ENCODE assay signal across 9 cellular contexts in the genomic region with DNA sequence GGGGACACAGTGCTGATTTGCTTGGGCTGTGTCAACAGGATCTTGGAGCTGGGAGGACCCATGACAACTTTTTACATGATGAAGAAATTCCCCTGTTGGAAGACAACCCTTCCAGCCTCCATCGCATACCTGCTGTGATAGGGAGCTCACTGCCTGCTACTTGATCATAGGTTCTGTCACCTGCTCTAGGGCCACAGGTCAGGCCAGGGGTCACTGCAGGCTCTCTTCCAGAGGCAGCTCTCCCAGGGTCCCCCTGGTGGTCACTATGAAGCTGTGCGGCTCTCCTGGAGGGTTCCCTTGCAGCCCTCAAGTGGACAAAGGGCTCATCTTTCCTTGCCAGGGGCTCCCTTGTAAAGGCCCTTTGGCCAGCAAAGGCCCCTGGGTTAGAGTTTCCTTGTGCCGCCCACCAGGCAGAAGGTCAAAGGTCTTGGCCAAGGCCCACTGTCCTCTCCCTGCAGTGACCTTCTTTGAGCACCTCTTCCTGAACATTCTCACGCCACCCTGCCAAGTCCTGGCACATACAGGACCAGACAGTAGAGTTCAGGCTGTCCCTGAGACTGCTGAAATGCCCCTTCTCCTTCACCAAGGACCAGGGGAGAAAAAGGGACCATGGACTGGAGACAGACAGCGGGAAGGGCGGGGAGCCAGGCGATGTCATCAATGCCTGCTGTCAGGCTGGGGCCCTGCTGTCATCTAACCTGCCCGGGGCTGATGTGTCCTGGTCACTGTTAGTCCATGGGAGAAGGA.
DNase-seq lines count a peak whose midpoint lies in the region; ATAC-seq and TF ChIP-seq lines count a peak whose summit lies in the region.
"Had no signal": no experiment of that assay in that cellular context is flagged by ENCODE, and none has a peak within 500 bp of the region (broad histone marks: within the 10 kb centered on the region; RNA-seq: fewer than 3 reads in every experiment).

No MANE protein-coding gene starts in this region.

- no peaks in the 10 kb centered on the region for H3K4me1 Mint-ChIP-seq in activated CD4-positive, alpha-beta T cell treated with anti-CD3 and anti-CD28 coated beads, Interleukin-2, amount 10 ng/mL, durations not matched to agents 24 days and 14 days
- H3K4me1 Mint-ChIP-seq: activated naive CD4-positive, alpha-beta T cell treated with anti-CD3 and anti-CD28 coated beads, Interleukin-2, amount 50 U/mL, for 24 hours had no signal

- intact Hi-C loops in activated CD4-positive, alpha-beta T cell treated with anti-CD3 and anti-CD28 coated beads, Interleukin-2, amount 10 ng/mL, durations not matched to agents 24 days and 14 days (cut with micrococcal nuclease) = no loop called here

- H3K4me2 ChIP-seq in parathyroid adenoma (ENCODE audit: low read length) = no peak overlapping the region

- H3K36me3 ChIP-seq in parathyroid adenoma (ENCODE audit: control insufficient read depth, insufficient read depth, low read length) = no peaks in the 10 kb centered on the region

- peak; percentile 90 for TF ChIP-seq CTCF in fibroblast of villous mesenchyme (IDR thresholded peaks at IDR 0.05; ENCODE audit: insufficient read depth, low read depth, low read length)
- TF ChIP-seq CTCF in parathyroid adenoma (IDR thresholded peaks at IDR 0.05) = peak; percentile 74

- no peaks in the 10 kb centered on the region for H3K79me2 ChIP-seq in parathyroid adenoma

- H3K36me3 Mint-ChIP-seq in activated CD4-positive, alpha-beta T cell treated with anti-CD3 and anti-CD28 coated beads, Interleukin-2, amount 10 ng/mL, durations not matched to agents 24 days and 14 days (ENCODE audit: low read depth) = no peaks in the 10 kb centered on the region
- H3K36me3 Mint-ChIP-seq: activated naive CD4-positive, alpha-beta T cell treated with anti-CD3 and anti-CD28 coated beads, Interleukin-2, amount 50 U/mL, for 24 hours had no signal

- ATAC-seq in HG02981 (IDR thresholded peaks at IDR 0.05; ENCODE audit: unreplicated experiment) = peak; percentile 63

- DNase-seq in activated CD4-positive, alpha-beta T cell treated with anti-CD3 and anti-CD28 coated beads, Interleukin-2, amount 10 ng/mL, durations not matched to agents 24 days and 14 days = peak; percentile 68
- no peak for DNase-seq in activated CD4-positive, alpha-beta T cell treated with anti-CD3 and anti-CD28 coated beads for 1 hour
- DNase-seq in SKM-1 (lab: John Stamatoyannopoulos, UW; ENCODE audit: unreplicated experiment) (peak; percentile 50), fibroblast of villous mesenchyme (ENCODE audit: low read depth) (peak; percentile 39), NCI-H524 treated with DMSO at 0.1 percent for 48 hours (lab: John Stamatoyannopoulos, UW) (no peak), NCI-H2107 (lab: John Stamatoyannopoulos, UW) (no peak)

- H3K4me3 ChIP-seq in fibroblast of villous mesenchyme (ENCODE audit: low read depth, low read length) (no peak overlapping the region), parathyroid adenoma (ENCODE audit: low read depth, low read length) (no peak overlapping the region)

- no peaks in the 10 kb centered on the region for H3K27me3 ChIP-seq in parathyroid adenoma (ENCODE audit: control insufficient read depth, insufficient read depth, low read length)

- H3K27ac Mint-ChIP-seq in activated CD4-positive, alpha-beta T cell treated with anti-CD3 and anti-CD28 coated beads, Interleukin-2, amount 10 ng/mL, durations not matched to agents 24 days and 14 days = no peak overlapping the region
- H3K27ac Mint-ChIP-seq: activated naive CD4-positive, alpha-beta T cell treated with anti-CD3 and anti-CD28 coated beads, Interleukin-2, amount 50 U/mL, for 24 hours had no signal

- no peaks in the 10 kb centered on the region for H3K9me3 ChIP-seq in parathyroid adenoma (ENCODE audit: control insufficient read depth, low read length)

- no peak overlapping the region for H3K4me3 Mint-ChIP-seq in activated CD4-positive, alpha-beta T cell treated with anti-CD3 and anti-CD28 coated beads, Interleukin-2, amount 10 ng/mL, durations not matched to agents 24 days and 14 days
- H3K4me3 Mint-ChIP-seq: activated naive CD4-positive, alpha-beta T cell treated with anti-CD3 and anti-CD28 coated beads, Interleukin-2, amount 50 U/mL, for 24 hours had no signal

- H2AFZ ChIP-seq in parathyroid adenoma = no peak overlapping the region

- no peaks in the 10 kb centered on the region for H3K9me3 Mint-ChIP-seq in activated CD4-positive, alpha-beta T cell treated with anti-CD3 and anti-CD28 coated beads, Interleukin-2, amount 10 ng/mL, durations not matched to agents 24 days and 14 days
- H3K9me3 Mint-ChIP-seq: activated naive CD4-positive, alpha-beta T cell treated with anti-CD3 and anti-CD28 coated beads, Interleukin-2, amount 50 U/mL, for 24 hours had no signal

- H3K27me3 Mint-ChIP-seq in activated CD4-positive, alpha-beta T cell treated with anti-CD3 and anti-CD28 coated beads, Interleukin-2, amount 10 ng/mL, durations not matched to agents 24 days and 14 days = no peaks in the 10 kb centered on the region
- H3K27me3 Mint-ChIP-seq: activated naive CD4-positive, alpha-beta T cell treated with anti-CD3 and anti-CD28 coated beads, Interleukin-2, amount 50 U/mL, for 24 hours had no signal

- no peak overlapping the region for H3K27ac ChIP-seq in parathyroid adenoma

- no peak overlapping the region for H3K9ac ChIP-seq in parathyroid adenoma

- no peaks in the 10 kb centered on the region for H3K4me1 ChIP-seq in parathyroid adenoma

Comparison
In these comparisons a context has a peak if more than half of its experiments do, and no peak if none do; other contexts are left out.
1. DNase-seq: peak in activated CD4-positive, alpha-beta T cell treated with anti-CD3 and anti-CD28 coated beads, Interleukin-2, amount 10 ng/mL, durations not matched to agents 24 days and 14 days (single experiment), SKM-1 (single experiment) and fibroblast of villous mesenchyme (single experiment); none in activated CD4-positive, alpha-beta T cell treated with anti-CD3 and anti-CD28 coated beads for 1 hour (single experiment), NCI-H524 treated with DMSO at 0.1 percent for 48 hours (single experiment) and NCI-H2107 (single experiment).